7 cellular contexts compared by ENCODE assay signal in the genomic region with DNA sequence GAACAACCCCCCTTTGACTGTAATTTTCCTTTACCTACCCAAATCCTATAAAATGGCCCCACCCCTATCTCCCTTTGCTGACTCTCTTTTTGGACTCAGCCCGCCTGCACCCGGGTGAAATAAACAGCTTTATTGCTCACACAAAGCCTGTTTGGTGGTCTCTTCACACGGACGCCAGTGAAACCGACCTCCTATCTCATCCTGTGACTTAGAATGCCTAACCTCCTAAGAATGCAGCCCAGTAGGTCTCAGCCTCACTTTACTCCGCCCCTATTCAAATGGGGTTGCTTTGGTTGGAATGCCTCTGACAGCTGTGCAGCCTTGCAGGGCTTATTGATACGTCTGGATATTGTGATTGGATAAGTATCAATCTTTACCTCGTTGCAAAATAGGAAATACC.
DNase-seq lines count a peak whose midpoint lies in the region; FAIRE-seq and TF ChIP-seq lines count a peak whose summit lies in the region.
"Not testable (repeated sequence)": the region's sequence is repeated elsewhere in the genome, so short reads cannot be mapped to it uniquely, and the experiment has no call there.

No MANE protein-coding gene starts in this region.

- not testable (repeated sequence) for H3K27me3 ChIP-seq in H7 (ENCODE audit: control insufficient read depth, insufficient read depth, low read length); astrocyte (ENCODE audit: insufficient read depth, low read length); ectodermal cell (ENCODE audit: control insufficient read depth, insufficient read depth, low read length, poor library complexity, severe bottlenecking); trophoblast cell (ENCODE audit: insufficient read depth, low read length)

- not testable (repeated sequence) for H2BK12ac ChIP-seq in trophoblast cell (ENCODE audit: low read length)

- H3K79me2 ChIP-seq in astrocyte (ENCODE audit: insufficient read depth, low read length); trophoblast cell (ENCODE audit: control insufficient read depth, insufficient read depth, low read length, poor library complexity): not testable (repeated sequence)

- H4K12ac ChIP-seq in trophoblast cell (ENCODE audit: low read depth, low read length): not testable (repeated sequence)

- not testable (repeated sequence) for H3K14ac ChIP-seq in trophoblast cell (ENCODE audit: low read length)

- H3K36me3 ChIP-seq in H7 (replicated peaks; ENCODE audit: control insufficient read depth, insufficient read depth, low read length); astrocyte (ENCODE audit: insufficient read depth, low read length); ectodermal cell (ENCODE audit: control insufficient read depth, insufficient read depth, low read length); trophoblast cell (ENCODE audit: control insufficient read depth in 1 of 2, insufficient read depth in 2 of 2, low read length in 2 of 2): not testable (repeated sequence)

- not testable (repeated sequence) for H3K36me3 Mint-ChIP-seq in astrocyte (ENCODE audit: low read depth, unreplicated experiment)

- not testable (repeated sequence) for H3K9ac ChIP-seq in astrocyte (ENCODE audit: low read length); trophoblast cell (ENCODE audit: low read length)

- peaks cover 17% of the 10 kb centered on the region for H3K4me1 Mint-ChIP-seq in astrocyte (ENCODE audit: low read depth, unreplicated experiment)

- H3K27me3 Mint-ChIP-seq in astrocyte (ENCODE audit: low read depth, unreplicated experiment): not testable (repeated sequence)

- not testable (repeated sequence) for TF ChIP-seq CTCF in astrocyte (IDR thresholded peaks at IDR 0.05; ENCODE audit: insufficient read depth, low read depth, low read length)

- not testable (repeated sequence) for H3K9me3 Mint-ChIP-seq in astrocyte (ENCODE audit: unreplicated experiment)

- H2AK5ac ChIP-seq in trophoblast cell (ENCODE audit: low read length): not testable (repeated sequence)

- H4K8ac ChIP-seq in trophoblast cell (ENCODE audit: low read depth, low read length): not testable (repeated sequence)

- not testable (repeated sequence) for H3K9me3 ChIP-seq in astrocyte (ENCODE audit: insufficient read depth, low read depth, low read length); ectodermal cell (ENCODE audit: control insufficient read depth, low read length); trophoblast cell (ENCODE audit: insufficient read depth, low read depth, low read length)

- peak overlapping the region; percentile 75 for H3K4me3 Mint-ChIP-seq in astrocyte (ENCODE audit: unreplicated experiment)

- not testable (repeated sequence) for H3K23ac ChIP-seq in trophoblast cell (ENCODE audit: low read length)

- not testable (repeated sequence) for FAIRE-seq in astrocyte (lab: Jason Lieb, UNC)

- not testable (repeated sequence) for H2BK120ac ChIP-seq in trophoblast cell (ENCODE audit: insufficient read depth, low read length, poor library complexity)

- H3K79me1 ChIP-seq in trophoblast cell (ENCODE audit: low read length): not testable (repeated sequence)

- not testable (repeated sequence) for H3K27ac Mint-ChIP-seq in astrocyte (ENCODE audit: unreplicated experiment)

- H3K4me3 ChIP-seq in H7 (ENCODE audit: insufficient read depth, low read depth, low read length); astrocyte (ENCODE audit: insufficient read depth, low read depth, low read length); ectodermal cell (ENCODE audit: insufficient read depth, low read depth, low read length); trophoblast cell (ENCODE audit: low read depth, low read length): not testable (repeated sequence)

- H2BK5ac ChIP-seq in trophoblast cell (ENCODE audit: low read depth, low read length, poor library complexity): not testable (repeated sequence)

- not testable (repeated sequence) for H3K18ac ChIP-seq in trophoblast cell (ENCODE audit: low read length)

- H3K4ac ChIP-seq in trophoblast cell (ENCODE audit: low read depth, low read length): not testable (repeated sequence)

- DNase-seq in H7 (peak; percentile 26), NCI-H82 treated with DMSO at 0.1 percent for 48 hours (lab: John Stamatoyannopoulos, UW; ENCODE audit: unreplicated experiment) (peak; percentile 10), astrocyte (ENCODE audit: low read depth) (peak; percentile 27), iPS DF 19.7 (ENCODE audit: low read depth, low spot score) (peak; percentile 80), kidney tubule cell (ENCODE audit: low spot score) (peak; percentile 32), trophoblast cell (peak; percentile 61 to 83)

- H3K4me1 ChIP-seq in astrocyte (ENCODE audit: insufficient read depth, low read length); ectodermal cell (ENCODE audit: control insufficient read depth, insufficient read depth, low read length); trophoblast cell (ENCODE audit: control insufficient read depth in 1 of 2, insufficient read depth in 2 of 2, low read length in 2 of 2): not testable (repeated sequence)

- H4K91ac ChIP-seq in trophoblast cell (ENCODE audit: low read depth, low read length): peak overlapping the region; percentile 12

- WGBS in ectodermal cell, 2 experiments: 1 to 2% methylated on average over 8 of the region's 8 CpGs
- no CpG with 5 or more reads among the region's 8 CpGs for WGBS in trophoblast cell (ENCODE audit: extremely low coverage, insufficient coverage, insufficient read length)

- H3K27ac ChIP-seq in astrocyte (ENCODE audit: low read depth, low read length): not testable (repeated sequence)
- H3K27ac ChIP-seq in ectodermal cell (ENCODE audit: insufficient read depth, low read depth, low read length, poor library complexity, severe bottlenecking): peak overlapping the region; percentile 86
- peak overlapping the region; percentile 58 for H3K27ac ChIP-seq in trophoblast cell (ENCODE audit: low read depth, low read length)

- not testable (repeated sequence) for H2AFZ ChIP-seq in astrocyte (ENCODE audit: low read depth, low read length); trophoblast cell (ENCODE audit: insufficient read depth, low read length, poor library complexity)

- H4K20me1 ChIP-seq in astrocyte (ENCODE audit: insufficient read depth, low read length): not testable (repeated sequence)

- H3K4me2 ChIP-seq in astrocyte (ENCODE audit: low read length): peak overlapping the region; percentile 16
- H3K4me2 ChIP-seq in trophoblast cell (ENCODE audit: low read length): peak overlapping the region; percentile 47

Comparison
In these comparisons a context has a peak if more than half of its experiments do, and no peak if none do; other contexts are left out.
1. DNase-seq: peak in every context shown above with its lines; median percentile 80 in iPS DF 19.7; 72 in trophoblast cell; 32 in kidney tubule cell; 27 in astrocyte; 26 in H7; 10 in NCI-H82 treated with DMSO at 0.1 percent for 48 hours.